ENCODE assay signal across 8 cellular contexts in genomic region chr12:50400638-50401382, GRCh38. TPM values are rescaled to one million over a fixed set of nuclear protein-coding genes. Genes with fewer than 3 reads are reported as not detected.
DNase-seq lines count a peak whose midpoint lies in the region; ATAC-seq and TF ChIP-seq lines count a peak whose summit lies in the region.

Gene LARP4 (plus strand): TSS chr12:50400885. CDS start chr12:50401011, 126 bp downstream.

- H3K27me3 Mint-ChIP-seq in activated naive CD8-positive, alpha-beta T cell, result peaks cover 7% of the 10 kb centered on the region

- H3K27ac ChIP-seq in testis, result peak within 1 kb of the TSS; percentile 95 to 97

- ATAC-seq in HG02610 (IDR thresholded peaks at IDR 0.05; ENCODE audit: unreplicated experiment), result peak; percentile 96
- peak; percentile 98 for ATAC-seq in omental fat pad (ENCODE audit: low FRiP score)

- DNase-seq in GM06990 (ENCODE audit: extremely low read depth, insufficient read length) (peak; percentile 93), NCI-H1105 (lab: John Stamatoyannopoulos, UW) (peak; percentile 85), SKM-1 treated with dmso at 0.1 percent for 144 hours (lab: John Stamatoyannopoulos, UW; ENCODE audit: unreplicated experiment) (peak; percentile 79), glomerular visceral epithelial cell (ENCODE audit: extremely low spot score) (peak; percentile 93), omental fat pad (ENCODE audit: low spot score) (peak; percentile 55), testis (peak; percentile 96)

- no peaks in the 10 kb centered on the region for H3K9me3 ChIP-seq in testis

- intact Hi-C loops in testis (cut with DNase I; ENCODE audit: low total_unique reads), result no loop called here

- TF ChIP-seq CTCF in GM06990 (IDR thresholded peaks at IDR 0.05; ENCODE audit: insufficient read depth, low read length, poor library complexity, severe bottlenecking) (no peak), omental fat pad (IDR thresholded peaks at IDR 0.05) (no peak), testis (IDR thresholded peaks at IDR 0.05) (no peak)

- no peaks in the 10 kb centered on the region for H3K27me3 ChIP-seq in GM06990 (replicated peaks; ENCODE audit: control insufficient read depth, insufficient read depth, low read length)
- H3K27me3 ChIP-seq in testis, result no peaks in the 10 kb centered on the region

- peak within 1 kb of the TSS; percentile 96 for H3K27ac Mint-ChIP-seq in activated naive CD8-positive, alpha-beta T cell

- H3K4me1 ChIP-seq in testis, result peaks cover 8% of the 10 kb centered on the region

- WGBS in testis, 2 donors, result 0% methylated on average over 31 to 43 of the region's 43 CpGs

- no peaks in the 10 kb centered on the region for H3K36me3 ChIP-seq in GM06990 (ENCODE audit: control insufficient read depth, insufficient read depth, low read length)
- no peaks in the 10 kb centered on the region for H3K36me3 ChIP-seq in testis (ENCODE audit: low read depth, missing control alignments)

- H3K4me1 Mint-ChIP-seq in activated naive CD8-positive, alpha-beta T cell (ENCODE audit: low read depth), result peaks cover 30% of the 10 kb centered on the region

- H3K36me3 Mint-ChIP-seq in activated naive CD8-positive, alpha-beta T cell, result peaks cover 2% of the 10 kb centered on the region

- H3K4me3 ChIP-seq in GM06990 (replicated peaks; ENCODE audit: low read depth, low read length) (peak within 1 kb of the TSS; percentile 71), testis (peak within 1 kb of the TSS; percentile 87 to 89)

- no peaks in the 10 kb centered on the region for H3K9me3 Mint-ChIP-seq in activated naive CD8-positive, alpha-beta T cell (ENCODE audit: low read depth)

- peak; percentile 59 for TF ChIP-seq POLR2A in testis (IDR thresholded peaks at IDR 0.05)

- H3K4me3 Mint-ChIP-seq in activated naive CD8-positive, alpha-beta T cell, result peak within 1 kb of the TSS; percentile 99

RNA-seq across cellular contexts. Expression of gene LARP4, which starts in this region (rescaled TPM):
- total RNA-seq in omental fat pad (10 to 100 TPM; 44.5 to 81.5 (median 58.4) TPM), testis (10 to 100 TPM; 34.1 to 38.3 TPM)
- 20.9 TPM for polyA plus RNA-seq in testis (ENCODE audit: insufficient read depth, low read depth, low replicate concordance)

Comparison
In these comparisons a context has a peak if more than half of its experiments do, and no peak if none do; other contexts are left out.
1. Peak in every context shown above with its lines: DNase-seq, ATAC-seq, H3K4me3 ChIP-seq and H3K27ac ChIP-seq.